8 cellular contexts compared by ENCODE assay signal in the genomic region with DNA sequence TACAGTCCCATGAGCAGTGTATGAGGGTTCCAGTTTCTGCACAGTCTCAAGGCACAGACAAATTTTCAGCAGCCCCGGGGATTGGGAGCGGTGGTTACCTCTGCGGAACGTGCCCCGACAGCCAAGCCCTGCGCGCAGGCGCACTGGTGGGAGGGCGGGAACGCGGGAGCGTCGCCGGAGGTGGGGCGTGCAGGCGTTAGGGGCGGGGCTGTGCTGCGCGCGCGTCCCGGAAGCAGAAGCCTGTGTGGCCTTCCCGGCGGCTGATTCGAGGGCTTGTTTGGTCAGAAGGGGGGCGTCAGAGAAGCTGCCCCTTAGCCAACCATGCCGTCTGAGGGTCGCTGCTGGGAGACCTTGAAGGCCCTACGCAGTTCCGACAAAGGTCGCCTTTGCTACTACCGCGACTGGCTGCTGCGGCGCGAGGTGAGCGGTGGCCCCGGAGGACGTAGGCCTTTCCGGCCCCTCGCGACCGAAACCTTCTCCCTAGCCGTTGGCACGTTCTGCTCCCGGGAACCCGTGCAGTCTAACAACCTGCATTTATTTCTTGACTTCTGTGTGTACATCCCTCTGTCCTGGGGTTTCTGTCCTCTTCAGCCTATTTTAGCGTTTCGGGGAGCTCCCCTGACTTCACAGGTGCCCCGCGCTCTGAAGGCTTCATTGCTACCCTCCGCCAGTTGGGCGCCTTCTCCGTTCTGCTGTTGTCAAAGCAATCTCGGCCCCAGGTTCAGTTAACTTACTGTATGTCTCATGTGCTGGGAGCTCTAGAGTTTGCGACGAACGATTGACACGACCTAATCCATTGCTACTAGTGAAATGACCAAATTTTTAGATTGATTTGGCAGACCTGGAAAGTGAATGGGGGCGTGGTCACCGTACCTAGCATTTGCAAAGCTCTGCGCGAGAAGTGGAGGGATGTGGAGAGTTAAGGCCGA. TPM values are rescaled to one million over a fixed set of nuclear protein-coding genes. Genes with fewer than 3 reads are reported as not detected.
DNase-seq lines count a peak whose midpoint lies in the region; FAIRE-seq and TF ChIP-seq lines count a peak whose summit lies in the region.

A gene with protein sequence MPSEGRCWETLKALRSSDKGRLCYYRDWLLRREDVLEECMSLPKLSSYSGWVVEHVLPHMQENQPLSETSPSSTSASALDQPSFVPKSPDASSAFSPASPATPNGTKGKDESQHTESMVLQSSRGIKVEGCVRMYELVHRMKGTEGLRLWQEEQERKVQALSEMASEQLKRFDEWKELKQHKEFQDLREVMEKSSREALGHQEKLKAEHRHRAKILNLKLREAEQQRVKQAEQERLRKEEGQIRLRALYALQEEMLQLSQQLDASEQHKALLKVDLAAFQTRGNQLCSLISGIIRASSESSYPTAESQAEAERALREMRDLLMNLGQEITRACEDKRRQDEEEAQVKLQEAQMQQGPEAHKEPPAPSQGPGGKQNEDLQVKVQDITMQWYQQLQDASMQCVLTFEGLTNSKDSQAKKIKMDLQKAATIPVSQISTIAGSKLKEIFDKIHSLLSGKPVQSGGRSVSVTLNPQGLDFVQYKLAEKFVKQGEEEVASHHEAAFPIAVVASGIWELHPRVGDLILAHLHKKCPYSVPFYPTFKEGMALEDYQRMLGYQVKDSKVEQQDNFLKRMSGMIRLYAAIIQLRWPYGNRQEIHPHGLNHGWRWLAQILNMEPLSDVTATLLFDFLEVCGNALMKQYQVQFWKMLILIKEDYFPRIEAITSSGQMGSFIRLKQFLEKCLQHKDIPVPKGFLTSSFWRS (plus strand): TSS at position 235 of the 929 bp plus-strand sequence. CDS start 87 bp downstream, at position 322.

- H3K4me3 ChIP-seq in HFF-Myc (replicated peaks; ENCODE audit: low read depth, low read length) (peak within 1 kb of the TSS; percentile 74), neuronal stem cell (ENCODE audit: low read length in 2 of 2) (peak within 1 kb of the TSS; percentile 87 to 93)

- H2BK15ac ChIP-seq in neuronal stem cell (ENCODE audit: low read length): no peak within 1 kb of the TSS

- in situ Hi-C loops in SK-MEL-5 (cut with HindIII; ENCODE audit: low pct_unique_long_range_greater_than_20kb, low sequenced_read_pairs): no loop called here

- DNase-seq in GM04503 (ENCODE audit: low read depth): peak; percentile 32
- DNase-seq in HFF-Myc (ENCODE audit: extremely low read depth, low read depth): peak; percentile 59
- DNase-seq in NAMALWA (ENCODE audit: low spot score): peak; percentile 96
- DNase-seq in SK-MEL-5 (ENCODE audit: low read depth, low spot score): peak; percentile 90
- DNase-seq in activated naive CD4-positive, alpha-beta T cell treated with Interleukin-2 at 50 U/mL for 16 hours: peak; percentile 97
- peak; percentile 89 to 98 for DNase-seq in frontal cortex (ENCODE audit: low spot score in 2 of 2)
- DNase-seq in neuronal stem cell (ENCODE audit: low spot score): peak; percentile 92

- H3K23ac ChIP-seq in neuronal stem cell (ENCODE audit: low read depth, low read length, poor library complexity): peak within 1 kb of the TSS; percentile 81

- no peaks in the 10 kb centered on the region for H3K27me3 ChIP-seq in neuronal stem cell (ENCODE audit: control insufficient read depth in 3 of 3, insufficient read depth in 3 of 3, low read depth in 1 of 3, low read length in 3 of 3)

- no peak within 1 kb of the TSS for H2AK5ac ChIP-seq in neuronal stem cell (ENCODE audit: low read depth, low read length)

- H3K4me1 ChIP-seq in neuronal stem cell (ENCODE audit: control insufficient read depth in 2 of 2, insufficient read depth in 1 of 2, low read depth in 1 of 2, low read length in 2 of 2): peaks cover 4% of the 10 kb centered on the region in 2 donors

- no peaks in the 10 kb centered on the region for H3K9me3 ChIP-seq in neuronal stem cell (replicated peaks in 1 of 2; ENCODE audit: control insufficient read depth in 2 of 2, insufficient read depth in 1 of 2, low read depth in 1 of 2, low read length in 2 of 2)

- H3K27ac ChIP-seq in neuronal stem cell (replicated peaks; ENCODE audit: low read length): peak within 1 kb of the TSS; percentile 44

- no peak within 1 kb of the TSS for H2BK12ac ChIP-seq in neuronal stem cell (ENCODE audit: low read length)

- H3K4me2 ChIP-seq in neuronal stem cell (ENCODE audit: insufficient read depth, low read length, poor library complexity, severe bottlenecking): peak within 1 kb of the TSS; percentile 76

- H4K91ac ChIP-seq in neuronal stem cell (ENCODE audit: low read depth, low read length, poor library complexity): no peak within 1 kb of the TSS

- H3K36me3 ChIP-seq in neuronal stem cell (replicated peaks in 1 of 2; ENCODE audit: control insufficient read depth in 2 of 2, insufficient read depth in 2 of 2, low read length in 2 of 2): peaks cover 9 to 50% of the 10 kb centered on the region in 2 donors

- peak within 1 kb of the TSS; percentile 93 for H2AFZ ChIP-seq in neuronal stem cell (ENCODE audit: low read length)

- FAIRE-seq in frontal cortex (lab: Jason Lieb, UNC): no peak

- no peak within 1 kb of the TSS for H3K4ac ChIP-seq in neuronal stem cell (ENCODE audit: low read length)

- H4K8ac ChIP-seq in neuronal stem cell (ENCODE audit: low read depth, low read length): no peak within 1 kb of the TSS

- H3K79me1 ChIP-seq in neuronal stem cell (ENCODE audit: low read depth, low read length): peaks cover 3% of the 10 kb centered on the region

- H3K14ac ChIP-seq in neuronal stem cell (ENCODE audit: low read length): peak within 1 kb of the TSS; percentile 32

- H2BK120ac ChIP-seq in neuronal stem cell (ENCODE audit: low read depth, low read length): no peak within 1 kb of the TSS

- H2BK5ac ChIP-seq in neuronal stem cell (ENCODE audit: low read length): no peak within 1 kb of the TSS

- TF ChIP-seq CTCF in HFF-Myc (IDR thresholded peaks at IDR 0.05; ENCODE audit: low read depth, low read length, missing control alignments) (no peak), subcutaneous adipose tissue (IDR thresholded peaks at IDR 0.05; ENCODE audit: low read depth) (no peak)

- peak within 1 kb of the TSS; percentile 96 for H3K18ac ChIP-seq in neuronal stem cell (ENCODE audit: low read length)

- WGBS in neuronal stem cell (ENCODE audit: extremely low coverage in 2 of 2, insufficient read length in 2 of 2, insufficient replicate concordance in 1 of 2), 2 donors: no CpG with 5 or more reads among the region's 64 CpGs

- peak within 1 kb of the TSS; percentile 94 for H3K9ac ChIP-seq in neuronal stem cell (ENCODE audit: low read depth, low read length, poor library complexity)

RNA-seq across cellular contexts. Expression of the gene that starts here (rescaled TPM):
- 42.2 and 43.3 TPM in 2 replicates for total RNA-seq in SK-MEL-5 (2014; rRNA removed; shearing (Covaris generic))
- 31.2 and 40.8 TPM in 2 replicates for polyA plus RNA-seq in SK-MEL-5 (2015; cell fraction: cytosol; rRNA removed)
- polyA plus RNA-seq in SK-MEL-5 (2015; cell fraction: nucleus; rRNA removed): 21.8 and 23.2 TPM in 2 replicates
- 21.6 TPM for total RNA-seq in frontal cortex
- 12.1 TPM for polyA plus RNA-seq in neuronal stem cell (2013, experiment 1 of 2)
- polyA plus RNA-seq in neuronal stem cell (2013, experiment 2 of 2): 11.8 TPM
- total RNA-seq in subcutaneous adipose tissue: 10 to 100 TPM; 21.0 to 33.0 (median 23.4) TPM

Comparison
In these comparisons a context has a peak if more than half of its experiments do, and no peak if none do; other contexts are left out.
1. Peak in every context shown above with its lines: DNase-seq, H3K4me3 ChIP-seq and H3K27ac ChIP-seq.
2. DNase-seq: peak in every context shown above with its lines; median percentile 97 in activated naive CD4-positive, alpha-beta T cell treated with Interleukin-2 at 50 U/mL for 16 hours; 96 in NAMALWA; 94 in frontal cortex; 92 in neuronal stem cell; 90 in SK-MEL-5; 59 in HFF-Myc; 32 in GM04503.